In genomic region chr6:606829-607379, GRCh38 we compare ENCODE assay signal across 1 cellular context.
TF ChIP-seq lines count a peak whose summit lies in the region.

No MANE protein-coding gene starts in this region.

TF ChIP-seq in K562, 482 proteins besides CTCF, POLR2A, EP300 and RAD21 (continued from another document and continues in another):
- TF ChIP-seq TSHZ1 (CRISPR knock-in tag; IDR thresholded peaks at IDR 0.05) (no peak), CBX2 (IDR thresholded peaks at IDR 0.05; ENCODE audit: insufficient read depth, low read length, poor library complexity, severe bottlenecking) (no peak), NONO (IDR thresholded peaks at IDR 0.05; ENCODE audit: low read depth in 2 of 2, low read length in 1 of 2) (no peak), STAT5B (CRISPR knock-in tag; IDR thresholded peaks at IDR 0.05) (no peak), ZNF354B (CRISPR knock-in tag; IDR thresholded peaks at IDR 0.05) (no peak), CHAMP1 (IDR thresholded peaks at IDR 0.05) (no peak), FOXA3 (CRISPR knock-in tag; conservative IDR thresholded peaks at IDR 0.05 in 1 of 2, IDR thresholded peaks at IDR 0.05 in 1 of 2) (no peak), MITF (IDR thresholded peaks at IDR 0.05) (no peak), ILK (tag; IDR thresholded peaks at IDR 0.05; ENCODE audit: borderline replicate concordance, low read depth) (no peak), NBN (IDR thresholded peaks at IDR 0.05; ENCODE audit: low read depth) (no peak), U2AF1 (optimal IDR thresholded peaks at IDR 0.05; ENCODE audit: low read depth, low read length) (no peak), RHOXF2B (CRISPR knock-in tag; conservative IDR thresholded peaks at IDR 0.05) (no peak), ARID3A (IDR thresholded peaks at IDR 0.05; ENCODE audit: borderline replicate concordance, low read depth, low read length) (no peak), ZNF830 (CRISPR knock-in tag; IDR thresholded peaks at IDR 0.05) (no peak), CBFA2T2 (conservative IDR thresholded peaks at IDR 0.05) (peak; percentile 78), NFRKB (IDR thresholded peaks at IDR 0.05; ENCODE audit: low read depth) (no peak), RFX1 (IDR thresholded peaks at IDR 0.05) (peak; percentile 32; the same call in 1 of the 2 replicates), NKRF (IDR thresholded peaks at IDR 0.05; ENCODE audit: borderline replicate concordance) (no peak), SRSF9 (IDR thresholded peaks at IDR 0.05; ENCODE audit: borderline replicate concordance, low read depth, low read length) (no peak), PRPF4 (IDR thresholded peaks at IDR 0.05; ENCODE audit: insufficient read depth, low read depth, low read length, poor library complexity, severe bottlenecking) (no peak), ZNF592 (IDR thresholded peaks at IDR 0.05) (0 out of 2 replicates have a peak, but pooled peaks have one; percentile 43), PTBP1 (IDR thresholded peaks at IDR 0.05; ENCODE audit: low read depth, low read length) (no peak), SIN3B (IDR thresholded peaks at IDR 0.05; ENCODE audit: low read depth) (no peak), ZBTB26 (CRISPR knock-in tag; IDR thresholded peaks at IDR 0.05) (no peak), POLR3G (IDR thresholded peaks at IDR 0.05; ENCODE audit: extremely low read depth, insufficient read length, insufficient replicate concordance) (no peak), PHTF2 (CRISPR knock-in tag; IDR thresholded peaks at IDR 0.05) (no peak), USF2 (CRISPR knock-in tag; IDR thresholded peaks at IDR 0.05) (no peak), POU5F1 (IDR thresholded peaks at IDR 0.05; ENCODE audit: borderline replicate concordance, low read depth, low read length, partially characterized antibody) (no peak), HMBOX1 (IDR thresholded peaks at IDR 0.05) (no peak), ZNF79 (CRISPR knock-in tag; IDR thresholded peaks at IDR 0.05; ENCODE audit: low read depth) (no peak), TGIF2 (CRISPR knock-in tag; IDR thresholded peaks at IDR 0.05) (no peak), SOX6 (IDR thresholded peaks at IDR 0.05) (no peak), MLX (CRISPR knock-in tag; conservative IDR thresholded peaks at IDR 0.05) (no peak), SNIP1 (IDR thresholded peaks at IDR 0.05; ENCODE audit: low read depth) (no peak), ZNF316 (IDR thresholded peaks at IDR 0.05) (no peak), SNAPC5 (CRISPR knock-in tag; IDR thresholded peaks at IDR 0.05) (no peak), MBD1 (CRISPR knock-in tag; IDR thresholded peaks at IDR 0.05) (no peak)
